In genomic region chr1:171486048-171486519, GRCh38 we compare ENCODE assay signal across 2 cellular contexts.
TF ChIP-seq lines count a peak whose summit lies in the region.

No MANE protein-coding gene starts in this region.

TF ChIP-seq in WTC11, 78 proteins besides CTCF, POLR2A, EP300 and RAD21 (continued from another document):
- TF ChIP-seq, protein P1, sequence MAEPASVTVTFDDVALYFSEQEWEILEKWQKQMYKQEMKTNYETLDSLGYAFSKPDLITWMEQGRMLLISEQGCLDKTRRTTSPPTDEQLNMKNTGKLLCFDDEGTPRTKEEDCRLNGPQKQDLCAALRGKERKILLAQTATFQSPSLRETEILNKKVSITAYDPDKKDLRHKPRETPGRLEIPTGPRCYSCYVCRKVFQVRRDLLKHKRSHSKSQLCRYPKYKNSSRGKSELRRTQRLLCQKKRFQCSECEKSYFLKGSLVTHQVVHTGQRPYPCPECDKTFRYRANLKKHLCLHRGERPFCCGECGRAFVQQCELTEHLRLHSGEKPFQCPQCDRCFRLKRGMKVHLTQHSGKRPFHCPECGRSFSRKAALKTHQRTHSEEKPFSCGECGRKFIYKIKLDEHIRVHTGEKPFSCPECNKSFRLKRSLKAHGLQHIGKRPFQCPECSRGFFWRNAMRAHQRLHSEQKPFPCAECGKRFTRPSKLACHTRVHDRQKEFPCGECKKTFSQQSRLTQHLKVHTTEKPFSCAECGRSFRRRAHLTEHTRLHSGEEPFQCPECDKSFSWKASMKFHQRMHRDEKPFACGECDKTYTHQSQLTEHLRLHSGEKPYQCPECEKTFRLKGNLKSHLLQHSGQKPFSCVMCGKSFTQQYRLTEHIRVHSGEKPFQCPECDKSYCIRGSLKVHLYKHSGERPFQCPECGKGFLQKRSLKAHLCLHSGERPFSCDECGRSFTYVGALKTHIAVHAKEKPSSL (CRISPR knock-in tag; conservative IDR thresholded peaks at IDR 0.05), result no peak
- TF ChIP-seq GTF2I (CRISPR knock-in tag; conservative IDR thresholded peaks at IDR 0.05) (no peak), KAT7 (CRISPR knock-in tag; IDR thresholded peaks at IDR 0.05; ENCODE audit: borderline replicate concordance) (no peak), ZNF263 (CRISPR knock-in tag; IDR thresholded peaks at IDR 0.05; ENCODE audit: low read depth) (no peak)
- TF ChIP-seq, protein P2, sequence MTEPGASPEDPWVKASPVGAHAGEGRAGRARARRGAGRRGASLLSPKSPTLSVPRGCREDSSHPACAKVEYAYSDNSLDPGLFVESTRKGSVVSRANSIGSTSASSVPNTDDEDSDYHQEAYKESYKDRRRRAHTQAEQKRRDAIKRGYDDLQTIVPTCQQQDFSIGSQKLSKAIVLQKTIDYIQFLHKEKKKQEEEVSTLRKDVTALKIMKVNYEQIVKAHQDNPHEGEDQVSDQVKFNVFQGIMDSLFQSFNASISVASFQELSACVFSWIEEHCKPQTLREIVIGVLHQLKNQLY (CRISPR knock-in tag; IDR thresholded peaks at IDR 0.05), result no peak

TF ChIP-seq in HepG2, 621 proteins besides CTCF, POLR2A, EP300 and RAD21 (continued from another document):
- TF ChIP-seq, protein P3, sequence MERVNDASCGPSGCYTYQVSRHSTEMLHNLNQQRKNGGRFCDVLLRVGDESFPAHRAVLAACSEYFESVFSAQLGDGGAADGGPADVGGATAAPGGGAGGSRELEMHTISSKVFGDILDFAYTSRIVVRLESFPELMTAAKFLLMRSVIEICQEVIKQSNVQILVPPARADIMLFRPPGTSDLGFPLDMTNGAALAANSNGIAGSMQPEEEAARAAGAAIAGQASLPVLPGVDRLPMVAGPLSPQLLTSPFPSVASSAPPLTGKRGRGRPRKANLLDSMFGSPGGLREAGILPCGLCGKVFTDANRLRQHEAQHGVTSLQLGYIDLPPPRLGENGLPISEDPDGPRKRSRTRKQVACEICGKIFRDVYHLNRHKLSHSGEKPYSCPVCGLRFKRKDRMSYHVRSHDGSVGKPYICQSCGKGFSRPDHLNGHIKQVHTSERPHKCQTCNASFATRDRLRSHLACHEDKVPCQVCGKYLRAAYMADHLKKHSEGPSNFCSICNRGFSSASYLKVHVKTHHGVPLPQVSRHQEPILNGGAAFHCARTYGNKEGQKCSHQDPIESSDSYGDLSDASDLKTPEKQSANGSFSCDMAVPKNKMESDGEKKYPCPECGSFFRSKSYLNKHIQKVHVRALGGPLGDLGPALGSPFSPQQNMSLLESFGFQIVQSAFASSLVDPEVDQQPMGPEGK (CRISPR knock-in tag; IDR thresholded peaks at IDR 0.05), result no peak
- TF ChIP-seq ASH2L (IDR thresholded peaks at IDR 0.05; ENCODE audit: insufficient read length, low read depth, low read length), result peak; percentile 53
- no peak for TF ChIP-seq AGO2 (optimal IDR thresholded peaks at IDR 0.05; ENCODE audit: low read depth, low read length)
- TF ChIP-seq MYPOP (CRISPR knock-in tag; IDR thresholded peaks at IDR 0.05), result no peak
- TF ChIP-seq ZBTB7B (CRISPR knock-in tag; IDR thresholded peaks at IDR 0.05), result no peak
- no peak for TF ChIP-seq KDM1A (CRISPR knock-in tag; IDR thresholded peaks at IDR 0.05)
- TF ChIP-seq KLF15 (CRISPR knock-in tag; IDR thresholded peaks at IDR 0.05; ENCODE audit: borderline replicate concordance), result no peak
- TF ChIP-seq ZNF205 (CRISPR knock-in tag; IDR thresholded peaks at IDR 0.05), result no peak
- 0 out of 2 replicates have a peak, but pooled peaks have one; percentile 29 for TF ChIP-seq ZSCAN30 (CRISPR knock-in tag; IDR thresholded peaks at IDR 0.05)
- TF ChIP-seq U2AF1 (optimal IDR thresholded peaks at IDR 0.05; ENCODE audit: low read depth, low read length), result no peak
- TF ChIP-seq ZSCAN29 (CRISPR knock-in tag; conservative IDR thresholded peaks at IDR 0.05), result no peak
- TF ChIP-seq, protein P4, sequence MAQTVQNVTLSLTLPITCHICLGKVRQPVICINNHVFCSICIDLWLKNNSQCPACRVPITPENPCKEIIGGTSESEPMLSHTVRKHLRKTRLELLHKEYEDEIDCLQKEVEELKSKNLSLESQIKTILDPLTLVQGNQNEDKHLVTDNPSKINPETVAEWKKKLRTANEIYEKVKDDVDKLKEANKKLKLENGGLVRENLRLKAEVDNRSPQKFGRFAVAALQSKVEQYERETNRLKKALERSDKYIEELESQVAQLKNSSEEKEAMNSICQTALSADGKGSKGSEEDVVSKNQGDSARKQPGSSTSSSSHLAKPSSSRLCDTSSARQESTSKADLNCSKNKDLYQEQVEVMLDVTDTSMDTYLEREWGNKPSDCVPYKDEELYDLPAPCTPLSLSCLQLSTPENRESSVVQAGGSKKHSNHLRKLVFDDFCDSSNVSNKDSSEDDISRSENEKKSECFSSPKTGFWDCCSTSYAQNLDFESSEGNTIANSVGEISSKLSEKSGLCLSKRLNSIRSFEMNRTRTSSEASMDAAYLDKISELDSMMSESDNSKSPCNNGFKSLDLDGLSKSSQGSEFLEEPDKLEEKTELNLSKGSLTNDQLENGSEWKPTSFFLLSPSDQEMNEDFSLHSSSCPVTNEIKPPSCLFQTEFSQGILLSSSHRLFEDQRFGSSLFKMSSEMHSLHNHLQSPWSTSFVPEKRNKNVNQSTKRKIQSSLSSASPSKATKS (CRISPR knock-in tag; IDR thresholded peaks at IDR 0.05), result 0 out of 2 replicates have a peak, but pooled peaks have one; percentile 23
- TF ChIP-seq RBFOX2 (IDR thresholded peaks at IDR 0.05; ENCODE audit: low read depth, low read length), result no peak
- TF ChIP-seq SP1 (IDR thresholded peaks at IDR 0.05), result no peak
- TF ChIP-seq SP1 (CRISPR knock-in tag; IDR thresholded peaks at IDR 0.05), result no peak
- no peak for TF ChIP-seq ZFAT (CRISPR knock-in tag; conservative IDR thresholded peaks at IDR 0.05)
- TF ChIP-seq ZNF772 (CRISPR knock-in tag; IDR thresholded peaks at IDR 0.05), result no peak
- TF ChIP-seq, protein P5, sequence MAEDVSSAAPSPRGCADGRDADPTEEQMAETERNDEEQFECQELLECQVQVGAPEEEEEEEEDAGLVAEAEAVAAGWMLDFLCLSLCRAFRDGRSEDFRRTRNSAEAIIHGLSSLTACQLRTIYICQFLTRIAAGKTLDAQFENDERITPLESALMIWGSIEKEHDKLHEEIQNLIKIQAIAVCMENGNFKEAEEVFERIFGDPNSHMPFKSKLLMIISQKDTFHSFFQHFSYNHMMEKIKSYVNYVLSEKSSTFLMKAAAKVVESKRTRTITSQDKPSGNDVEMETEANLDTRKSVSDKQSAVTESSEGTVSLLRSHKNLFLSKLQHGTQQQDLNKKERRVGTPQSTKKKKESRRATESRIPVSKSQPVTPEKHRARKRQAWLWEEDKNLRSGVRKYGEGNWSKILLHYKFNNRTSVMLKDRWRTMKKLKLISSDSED (CRISPR knock-in tag; IDR thresholded peaks at IDR 0.05), result no peak
- TF ChIP-seq ZNF256 (CRISPR knock-in tag; conservative IDR thresholded peaks at IDR 0.05), result no peak
- TF ChIP-seq PPARG (CRISPR knock-in tag; conservative IDR thresholded peaks at IDR 0.05), result no peak
- no peak for TF ChIP-seq SSRP1 (CRISPR knock-in tag; IDR thresholded peaks at IDR 0.05)
- no peak for TF ChIP-seq NCOR1 (IDR thresholded peaks at IDR 0.05; ENCODE audit: borderline replicate concordance, low read length)
- TF ChIP-seq PAF1 (CRISPR knock-in tag; IDR thresholded peaks at IDR 0.05), result no peak
- no peak for TF ChIP-seq TAF15 (IDR thresholded peaks at IDR 0.05; ENCODE audit: low read depth, low read length, poor library complexity, severe bottlenecking)
- TF ChIP-seq SIN3A (IDR thresholded peaks at IDR 0.05; ENCODE audit: borderline replicate concordance, low read depth, low read length), result no peak
- TF ChIP-seq GMEB2 (CRISPR knock-in tag; IDR thresholded peaks at IDR 0.05; ENCODE audit: low read depth), result no peak
- no peak for TF ChIP-seq FLYWCH1 (CRISPR knock-in tag; IDR thresholded peaks at IDR 0.05)
- TF ChIP-seq, protein P6, sequence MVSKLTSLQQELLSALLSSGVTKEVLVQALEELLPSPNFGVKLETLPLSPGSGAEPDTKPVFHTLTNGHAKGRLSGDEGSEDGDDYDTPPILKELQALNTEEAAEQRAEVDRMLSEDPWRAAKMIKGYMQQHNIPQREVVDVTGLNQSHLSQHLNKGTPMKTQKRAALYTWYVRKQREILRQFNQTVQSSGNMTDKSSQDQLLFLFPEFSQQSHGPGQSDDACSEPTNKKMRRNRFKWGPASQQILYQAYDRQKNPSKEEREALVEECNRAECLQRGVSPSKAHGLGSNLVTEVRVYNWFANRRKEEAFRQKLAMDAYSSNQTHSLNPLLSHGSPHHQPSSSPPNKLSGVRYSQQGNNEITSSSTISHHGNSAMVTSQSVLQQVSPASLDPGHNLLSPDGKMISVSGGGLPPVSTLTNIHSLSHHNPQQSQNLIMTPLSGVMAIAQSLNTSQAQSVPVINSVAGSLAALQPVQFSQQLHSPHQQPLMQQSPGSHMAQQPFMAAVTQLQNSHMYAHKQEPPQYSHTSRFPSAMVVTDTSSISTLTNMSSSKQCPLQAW (CRISPR knock-in tag; IDR thresholded peaks at IDR 0.05), result 0 out of 2 replicates have a peak, but pooled peaks have one; percentile 5
